1 cellular context compared by ENCODE assay signal in genomic region chr7:116631676-116632075, GRCh38.
TF ChIP-seq lines count a peak whose summit lies in the region.

No MANE protein-coding gene starts in this region.

TF ChIP-seq in K562, 482 proteins besides CTCF, POLR2A, EP300 and RAD21 (continued from another document):
- TF ChIP-seq POLR2H (tag; IDR thresholded peaks at IDR 0.05; ENCODE audit: low read depth), result 0 out of 2 replicates have a peak, but pooled peaks have one; percentile 18
- 0 out of 4 replicates have a peak, but pooled peaks of 1 of the 2 experiments have one; percentile 8 for TF ChIP-seq ETV6 (IDR thresholded peaks at IDR 0.05; ENCODE audit: borderline replicate concordance in 1 of 2, low read depth in 2 of 2, low read length in 1 of 2)
- TF ChIP-seq ETV6 (CRISPR knock-in tag; IDR thresholded peaks at IDR 0.05; ENCODE audit: borderline replicate concordance), result no peak
- TF ChIP-seq RBM39 (optimal IDR thresholded peaks at IDR 0.05; ENCODE audit: low read depth, low read length), result no peak
